ENCODE assay signal across 1 cellular context in the genomic region with DNA sequence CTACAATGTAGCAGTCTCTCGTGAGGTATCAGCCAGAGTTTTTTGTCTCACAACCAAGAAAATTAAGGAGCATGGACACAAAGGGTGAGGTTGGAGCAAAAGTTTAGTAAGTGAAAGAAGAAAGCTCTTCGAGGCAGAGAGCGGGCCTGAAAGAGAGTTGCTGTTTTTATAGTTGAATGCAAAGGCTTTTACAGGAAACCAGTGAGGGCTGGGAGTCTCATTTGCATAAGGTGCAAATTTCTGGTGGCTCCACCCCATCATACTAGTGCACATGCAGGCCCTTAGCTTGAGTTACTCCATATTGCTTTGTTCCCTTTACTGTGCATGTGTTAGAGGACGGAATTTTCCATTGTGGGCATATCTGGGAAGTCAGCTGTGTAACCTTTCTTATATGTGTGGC.
TF ChIP-seq lines count a peak whose summit lies in the region.

No MANE protein-coding gene starts in this region.

TF ChIP-seq in GM23338, 12 proteins besides CTCF, POLR2A, EP300 and RAD21:
- TF ChIP-seq ZNF462 (CRISPR knock-in tag; IDR thresholded peaks at IDR 0.05) (no peak), CREB1 (CRISPR knock-in tag; IDR thresholded peaks at IDR 0.05; ENCODE audit: low read depth) (no peak), EZH2 (IDR thresholded peaks at IDR 0.05; ENCODE audit: low read depth, unreplicated experiment) (no peak), ZNF114 (CRISPR knock-in tag; IDR thresholded peaks at IDR 0.05) (no peak), EZH2phosphoT487 (IDR thresholded peaks at IDR 0.05; ENCODE audit: unreplicated experiment) (no peak), NANOG (IDR thresholded peaks at IDR 0.05; ENCODE audit: borderline replicate concordance) (no peak), JUNB (IDR thresholded peaks at IDR 0.05; ENCODE audit: unreplicated experiment) (no peak), STAT1 (IDR thresholded peaks at IDR 0.05; ENCODE audit: unreplicated experiment) (no peak)
- TF ChIP-seq, protein P1, sequence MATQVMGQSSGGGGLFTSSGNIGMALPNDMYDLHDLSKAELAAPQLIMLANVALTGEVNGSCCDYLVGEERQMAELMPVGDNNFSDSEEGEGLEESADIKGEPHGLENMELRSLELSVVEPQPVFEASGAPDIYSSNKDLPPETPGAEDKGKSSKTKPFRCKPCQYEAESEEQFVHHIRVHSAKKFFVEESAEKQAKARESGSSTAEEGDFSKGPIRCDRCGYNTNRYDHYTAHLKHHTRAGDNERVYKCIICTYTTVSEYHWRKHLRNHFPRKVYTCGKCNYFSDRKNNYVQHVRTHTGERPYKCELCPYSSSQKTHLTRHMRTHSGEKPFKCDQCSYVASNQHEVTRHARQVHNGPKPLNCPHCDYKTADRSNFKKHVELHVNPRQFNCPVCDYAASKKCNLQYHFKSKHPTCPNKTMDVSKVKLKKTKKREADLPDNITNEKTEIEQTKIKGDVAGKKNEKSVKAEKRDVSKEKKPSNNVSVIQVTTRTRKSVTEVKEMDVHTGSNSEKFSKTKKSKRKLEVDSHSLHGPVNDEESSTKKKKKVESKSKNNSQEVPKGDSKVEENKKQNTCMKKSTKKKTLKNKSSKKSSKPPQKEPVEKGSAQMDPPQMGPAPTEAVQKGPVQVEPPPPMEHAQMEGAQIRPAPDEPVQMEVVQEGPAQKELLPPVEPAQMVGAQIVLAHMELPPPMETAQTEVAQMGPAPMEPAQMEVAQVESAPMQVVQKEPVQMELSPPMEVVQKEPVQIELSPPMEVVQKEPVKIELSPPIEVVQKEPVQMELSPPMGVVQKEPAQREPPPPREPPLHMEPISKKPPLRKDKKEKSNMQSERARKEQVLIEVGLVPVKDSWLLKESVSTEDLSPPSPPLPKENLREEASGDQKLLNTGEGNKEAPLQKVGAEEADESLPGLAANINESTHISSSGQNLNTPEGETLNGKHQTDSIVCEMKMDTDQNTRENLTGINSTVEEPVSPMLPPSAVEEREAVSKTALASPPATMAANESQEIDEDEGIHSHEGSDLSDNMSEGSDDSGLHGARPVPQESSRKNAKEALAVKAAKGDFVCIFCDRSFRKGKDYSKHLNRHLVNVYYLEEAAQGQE (IDR thresholded peaks at IDR 0.05; ENCODE audit: unreplicated experiment) = no peak
